Comparison of ENCODE assay signal across 7 cellular contexts in the genomic region with DNA sequence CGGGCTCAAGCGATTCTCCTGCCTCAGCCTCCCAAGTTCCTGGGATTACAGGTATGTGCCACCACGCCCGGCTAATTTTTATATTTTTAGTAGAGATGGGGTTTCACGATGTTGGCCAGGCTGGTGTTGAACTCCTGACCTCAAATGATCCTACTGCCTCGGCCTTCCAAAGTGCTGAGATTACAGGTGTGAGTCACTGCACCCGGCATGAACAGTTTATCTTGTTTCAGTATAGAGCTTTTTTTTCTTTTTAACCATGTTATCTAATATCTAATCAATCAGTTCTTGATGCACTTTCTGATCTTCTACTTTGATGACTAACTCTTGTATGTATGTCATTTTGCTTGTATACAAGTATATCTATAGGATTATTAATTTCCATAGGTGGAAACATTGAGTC. TPM values are rescaled to one million over a fixed set of nuclear protein-coding genes. Genes with fewer than 3 reads are reported as not detected.
A peak's percentile ranks its signal among the peaks of the same experiment; 100 is the strongest.
DNase-seq lines count a peak whose midpoint lies in the region; ATAC-seq and TF ChIP-seq lines count a peak whose summit lies in the region.
"Not testable (repeated sequence)": the region's sequence is repeated elsewhere in the genome, so short reads cannot be mapped to it uniquely, and the experiment has no call there.

No MANE protein-coding gene starts in this region.

- H3K9me3 ChIP-seq in Caco-2; T-helper 17 cell (ENCODE audit: control insufficient read depth, low read length, poor library complexity, severe bottlenecking); liver (ENCODE audit: control insufficient read depth in 4 of 4, low read length in 3 of 4): not testable (repeated sequence)

- not testable (repeated sequence) for H3K4me3 ChIP-seq in Caco-2 (ENCODE audit: low read depth, low read length); liver (ENCODE audit: low read depth in 1 of 3, low read length in 3 of 3)

- peak overlapping the region; percentile 64 for H3K27ac Mint-ChIP-seq in Caco-2 (ENCODE audit: unreplicated experiment)
- H3K27ac Mint-ChIP-seq in HFFc6: peak overlapping the region; percentile 10; the same call in 1 of the 2 replicates
- H3K27ac Mint-ChIP-seq in T-helper 17 cell: peak overlapping the region; percentile 88
- H3K27ac Mint-ChIP-seq in activated T-helper 17 cell treated with anti-CD3 and anti-CD28 coated beads, Interleukin-2, amount 50 U/mL, for 72 hours: not testable (repeated sequence)

- H3K36me3 Mint-ChIP-seq in Caco-2 (ENCODE audit: insufficient read depth, unreplicated experiment) (peaks cover 69% of the 10 kb centered on the region), HFFc6 (ENCODE audit: low read depth) (peaks cover 50% of the 10 kb centered on the region)
- not testable (repeated sequence) for H3K36me3 Mint-ChIP-seq in T-helper 17 cell (ENCODE audit: low read depth)
- H3K36me3 Mint-ChIP-seq in activated T-helper 17 cell treated with anti-CD3 and anti-CD28 coated beads, Interleukin-2, amount 50 U/mL, for 72 hours (ENCODE audit: low read depth): peaks cover 90% of the 10 kb centered on the region

- H3K9ac ChIP-seq in liver (ENCODE audit: low read depth in 1 of 2, low read length in 2 of 2): not testable (repeated sequence)

- intact Hi-C loops in Caco-2 (cut with micrococcal nuclease; ENCODE audit: unreplicated experiment): not testable (repeated sequence)

- not testable (repeated sequence) for BruUV-seq in Caco-2 (replicated peaks; lab: Mats Ljungman, UMichigan)

- H3K4me1 Mint-ChIP-seq in Caco-2 (ENCODE audit: low read depth, unreplicated experiment) (peaks cover 24% of the 10 kb centered on the region), HFFc6 (ENCODE audit: low read depth) (peaks cover 26% of the 10 kb centered on the region), T-helper 17 cell (peaks cover 28% of the 10 kb centered on the region)
- peaks cover 47% of the 10 kb centered on the region for H3K4me1 Mint-ChIP-seq in activated T-helper 17 cell treated with anti-CD3 and anti-CD28 coated beads, Interleukin-2, amount 50 U/mL, for 72 hours

- not testable (repeated sequence) for H3K27me3 ChIP-seq in Caco-2 (replicated peaks; ENCODE audit: control insufficient read depth, insufficient read depth, low read length); liver (ENCODE audit: control insufficient read depth in 4 of 4, insufficient read depth in 4 of 4, low read length in 3 of 4)

- POLR2A ChIA-PET in Caco-2 (lab: Charles Lee): not testable (repeated sequence)

- H3K4me1 ChIP-seq in Caco-2: not testable (repeated sequence)
- H3K4me1 ChIP-seq in liver (ENCODE audit: control insufficient read depth in 4 of 4, insufficient read depth in 4 of 4, low read length in 3 of 4): peaks cover 2 to 12% (median 6%) of the 10 kb centered on the region in 4 donors

- not testable (repeated sequence) for ATAC-seq in T-helper 17 cell
- peak; percentile 23 for ATAC-seq in activated T-helper 17 cell treated with anti-CD3 and anti-CD28 coated beads, Interleukin-2, amount 50 U/mL, for 72 hours (replicated peaks)

- not testable (repeated sequence) for TF ChIP-seq CTCF in Caco-2 (IDR thresholded peaks at IDR 0.05; ENCODE audit: insufficient read depth in 1 of 2, low read depth in 1 of 2, low read length in 1 of 2, severe bottlenecking in 1 of 2, unreplicated experiment in 1 of 2); HFFc6 (IDR thresholded peaks at IDR 0.05); liver (IDR thresholded peaks at IDR 0.05; ENCODE audit: low read depth, low read length, missing input control)

- H3K36me3 ChIP-seq in Caco-2 (ENCODE audit: control insufficient read depth, insufficient read depth, low read length); liver (ENCODE audit: control insufficient read depth in 4 of 4, insufficient read depth in 3 of 4, low read depth in 1 of 4, low read length in 3 of 4): not testable (repeated sequence)

- WGBS in liver: 58% methylated on average over 7 of the region's 7 CpGs

- H3K27ac ChIP-seq in liver (ENCODE audit: low read depth in 1 of 2, low read length in 2 of 2): not testable (repeated sequence)

- not testable (repeated sequence) for H3K4me3 Mint-ChIP-seq in Caco-2 (ENCODE audit: unreplicated experiment); HFFc6; T-helper 17 cell
- H3K4me3 Mint-ChIP-seq in activated T-helper 17 cell treated with anti-CD3 and anti-CD28 coated beads, Interleukin-2, amount 50 U/mL, for 72 hours: peak overlapping the region; percentile 16

- CTCF ChIA-PET in Caco-2 (lab: Charles Lee): not testable (repeated sequence)

- not testable (repeated sequence) for TF ChIP-seq RAD21 in liver (IDR thresholded peaks at IDR 0.05)

- H3K27me3 Mint-ChIP-seq in Caco-2 (ENCODE audit: insufficient read depth, unreplicated experiment); HFFc6 (ENCODE audit: insufficient read depth); T-helper 17 cell; activated T-helper 17 cell treated with anti-CD3 and anti-CD28 coated beads, Interleukin-2, amount 50 U/mL, for 72 hours: not testable (repeated sequence)

- DNase-seq in Caco-2 (peak in 1 of 2 experiments; percentile 48), amniotic epithelial cell (ENCODE audit: low read depth) (peak; percentile 36)
- DNase-seq in HFFc6, T-helper 17 cell: not testable (repeated sequence)
- DNase-seq in stimulated activated CD4-positive, alpha-beta T cell treated with anti-CD3 and anti-CD28 coated beads, Interleukin-15, amount 100 ng/mL, for 24 hours: peak; percentile 13

- not testable (repeated sequence) for H3K9me3 Mint-ChIP-seq in Caco-2 (ENCODE audit: unreplicated experiment); HFFc6; activated T-helper 17 cell treated with anti-CD3 and anti-CD28 coated beads, Interleukin-2, amount 50 U/mL, for 72 hours

TF ChIP-seq in liver, 16 proteins besides CTCF, POLR2A, EP300 and RAD21:
- TF ChIP-seq HNF4A (conservative IDR thresholded peaks at IDR 0.05) (peak; percentile 40 to 41), JUND (IDR thresholded peaks at IDR 0.05) (peak; percentile 34 to 45), RXRA (IDR thresholded peaks at IDR 0.05) (peak; percentile 47 to 63)
- TF ChIP-seq, protein P1, sequence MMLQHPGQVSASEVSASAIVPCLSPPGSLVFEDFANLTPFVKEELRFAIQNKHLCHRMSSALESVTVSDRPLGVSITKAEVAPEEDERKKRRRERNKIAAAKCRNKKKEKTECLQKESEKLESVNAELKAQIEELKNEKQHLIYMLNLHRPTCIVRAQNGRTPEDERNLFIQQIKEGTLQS (IDR thresholded peaks at IDR 0.05): peak; percentile 31

RNA-seq across cellular contexts. Expression of a gene that starts 54.1 kb away (rescaled TPM):
- total RNA-seq in Caco-2 (2022) (84.3 and 85.3 TPM in 2 replicates), T-helper 17 cell (10 to 100 TPM; 68.6 to 72.0 TPM), liver (10 to 100 TPM; 31.4 to 47.4 TPM)
- 10 to 100 TPM; 21.8 to 25.2 (median 22.9) TPM for total RNA-seq in HFFc6 (2021; fragmentation: NEBNext Ultra II Directional; extraction: Animal tissue kit (Norgen Biotek cat#: 25700))
- total RNA-seq in activated T-helper 17 cell treated with anti-CD3 and anti-CD28 coated beads, Interleukin-2, amount 50 U/mL, for 72 hours: 10 to 100 TPM; 45.2 to 50.1 TPM
- 10 to 100 TPM; 11.9 to 13.9 TPM for polyA plus RNA-seq in liver
